Comparison of ENCODE assay signal across 7 cellular contexts in genomic region chr17:19125289-19125688, GRCh38. TPM values are rescaled to one million over a fixed set of nuclear protein-coding genes. Genes with fewer than 3 reads are reported as not detected.
"Had no signal": no experiment of that assay in that cellular context is flagged by ENCODE, and none has a peak within 500 bp of the region (broad histone marks: within the 10 kb centered on the region; RNA-seq: fewer than 3 reads in every experiment).

No MANE protein-coding gene starts in this region.

RNA-seq across cellular contexts. Expression of gene GRAPL, which starts 2.1 kb away (rescaled TPM):
- total RNA-seq: HepG2, HT1080, IMR-90, NCI-H460, PC-3, SK-MEL-5 had no signal
- polyA plus RNA-seq: IMR-90, SK-N-SH had no signal
